ENCODE assay signal across 31 cellular contexts in genomic region chr12:9260931-9261330, GRCh38. TPM values are rescaled to one million over a fixed set of nuclear protein-coding genes. Genes with fewer than 3 reads are reported as not detected.
"Had no signal": no experiment of that assay in that cellular context is flagged by ENCODE, and none has a peak within 500 bp of the region (broad histone marks: within the 10 kb centered on the region; RNA-seq: fewer than 3 reads in every experiment).

No MANE protein-coding gene starts in this region.

- ATAC-seq: activated CD8-positive, alpha-beta T cell treated with anti-CD3 and anti-CD28 coated beads for 36 hours; activated naive CD4-positive, alpha-beta T cell treated with anti-CD3 and anti-CD28 coated beads, Interleukin-2, amount 50 U/mL, for 72 hours; body of pancreas; heart left ventricle; WTC11 had no signal

- H3K4me3 ChIP-seq: body of pancreas, colonic mucosa, esophagus squamous epithelium, heart left ventricle had no signal

- H3K9me3 ChIP-seq: body of pancreas, colonic mucosa, esophagus squamous epithelium had no signal

- H3K27ac ChIP-seq: body of pancreas, colonic mucosa, epithelial cell of prostate, esophagus squamous epithelium, heart left ventricle, VCaP had no signal

- DNase-seq: activated CD4-positive, alpha-beta T cell treated with anti-CD3 and anti-CD28 coated beads for 1 hour; activated CD4-positive, alpha-beta T cell treated with anti-CD3 and anti-CD28 coated beads for 48 hours; activated CD4-positive, alpha-beta T cell treated with anti-CD3 and anti-CD28 coated beads, Interleukin-2, amount 50 U/mL, for 1 hour; activated CD4-positive, alpha-beta T cell treated with anti-CD3 and anti-CD28 coated beads, Interleukin-2, amount 50 U/mL, for 48 hours; activated CD8-positive, alpha-beta memory T cell treated with anti-CD3 and anti-CD28 coated beads for 24 hours; activated CD8-positive, alpha-beta T cell treated with anti-CD3 and anti-CD28 coated beads for 36 hours; activated gamma-delta T cell; activated naive CD4-positive, alpha-beta T cell; activated naive CD4-positive, alpha-beta T cell treated with anti-CD3 and anti-CD28 coated beads, Interleukin-2, amount 10 ng/mL, durations not matched to agents 7 days and 5 days; activated naive CD8-positive, alpha-beta T cell treated with anti-CD3 and anti-CD28 coated beads, Interleukin-2, amount 10 ng/mL, durations not matched to agents 7 days and 5 days; activated T-cell treated with anti-CD3 and anti-CD28 coated beads, Interleukin-2, amount 50 U/mL, for 48 hours; amygdala; aorta; body of pancreas; caudate nucleus; cerebellar nuclear complex; colonic mucosa; effector CD8-positive, alpha-beta T cell; esophagus squamous epithelium; foreskin fibroblast; heart left ventricle; T-helper 2 cell had no signal

- H3K27me3 ChIP-seq: body of pancreas, colonic mucosa, esophagus squamous epithelium, heart left ventricle had no signal

- H3K36me3 ChIP-seq: colonic mucosa, esophagus squamous epithelium, heart left ventricle had no signal

- H3K4me1 ChIP-seq: body of pancreas, colonic mucosa, esophagus squamous epithelium, heart left ventricle had no signal

- FAIRE-seq: endothelial cell of umbilical vein had no signal

RNA-seq across cellular contexts. Expression of gene PZP, which starts 52.7 kb away (rescaled TPM):
- total RNA-seq: activated CD8-positive, alpha-beta T cell treated with anti-CD3 and anti-CD28 coated beads for 36 hours; activated naive CD4-positive, alpha-beta T cell treated with anti-CD3 and anti-CD28 coated beads, Interleukin-2, amount 50 U/mL, for 72 hours; activated naive CD8-positive, alpha-beta T cell treated with anti-CD3 and anti-CD28 coated beads, Interleukin-2, amount 10 ng/mL, durations not matched to agents 7 days and 5 days; activated T-helper 1 cell treated with anti-CD3 and anti-CD28 coated beads, Interleukin-12 subunit alpha, Interleukin-12 subunit beta, Interleukin-2, Interleukin-4 antibody, amounts not matched to agents 30 ng/mL and 10 ng/mL and 1 ng/mL, durations not matched to agents 14 hours and 24 hours and 36 hours; activated T-helper 2 cell treated with anti-CD3 and anti-CD28 coated beads, Interferon-gamma antibody, Interleukin-2, Interleukin-4, amounts not matched to agents 10 μg/mL and 5 μg/mL and 100 μg/mL, durations not matched to agents 14 hours and 24 hours and 36 hours; body of pancreas; esophagus squamous epithelium; fibroblast of lung; T-helper 1 cell treated with Interleukin-12 subunit alpha and Interleukin-12 subunit beta and Interleukin-4 antibody, amounts not matched to agents 30 ng/mL and 1 ng/mL, for 36 hours had no signal
- polyA plus RNA-seq: aorta, fibroblast of lung had no signal
